ENCODE assay signal across 17 cellular contexts in the genomic region with DNA sequence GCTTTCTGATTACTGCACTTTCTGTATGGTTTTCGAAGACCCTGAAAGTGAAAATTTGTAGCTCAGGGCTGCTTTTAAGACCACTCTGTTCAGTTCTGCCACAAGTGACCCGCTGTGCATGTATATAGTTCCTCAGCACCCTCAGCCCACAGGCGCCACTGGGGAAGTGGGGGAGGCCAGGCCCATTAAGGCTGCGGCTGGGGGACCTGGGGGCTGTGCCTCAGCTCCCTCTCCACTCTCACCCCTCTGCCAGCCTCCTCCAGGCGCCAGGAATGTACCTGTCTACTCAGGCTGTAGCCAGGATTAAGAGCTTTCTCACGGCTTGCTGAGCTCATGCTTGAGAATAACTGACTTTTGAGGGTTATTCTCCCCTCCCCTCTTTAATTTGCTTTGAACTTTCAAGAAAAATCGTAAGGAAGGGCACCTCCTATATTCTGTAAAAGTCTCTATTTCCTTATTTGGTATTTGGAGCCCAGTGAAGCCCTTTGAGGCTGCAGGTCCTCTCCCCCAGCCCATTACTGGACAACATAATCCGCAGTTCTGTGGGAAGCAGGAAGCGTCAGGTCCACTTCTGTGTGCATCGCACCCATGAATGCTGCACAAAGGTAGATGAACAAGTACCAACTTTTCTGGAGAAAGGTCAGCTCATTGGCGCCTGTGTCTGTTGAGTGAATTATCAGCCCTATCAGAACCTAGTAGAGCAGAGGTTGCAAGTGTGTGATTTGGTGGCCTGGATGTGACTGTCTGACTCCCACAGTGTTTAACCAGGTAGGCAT. TPM values are rescaled to one million over a fixed set of nuclear protein-coding genes. Genes with fewer than 3 reads are reported as not detected.
"Had no signal": no experiment of that assay in that cellular context is flagged by ENCODE, and none has a peak within 500 bp of the region (broad histone marks: within the 10 kb centered on the region; RNA-seq: fewer than 3 reads in every experiment).

No MANE protein-coding gene starts in this region.

- H3K9me3 Mint-ChIP-seq: activated T-cell treated with anti-CD3 and anti-CD28 coated beads, Interleukin-2, amount 50 U/mL, for 4 hours; naive thymus-derived CD8-positive, alpha-beta T cell; stimulated activated memory B cell treated with anti-CD40 and anti-IgM and Interleukin-4, amounts not matched to agents 10 μg/mL and 1 μg/mL and 100 μg/mL, for 72 hours had no signal

- H3K9me3 ChIP-seq: gastrocnemius medialis, ovary, right lobe of liver, thoracic aorta had no signal

- DNase-seq: activated CD4-positive, alpha-beta T cell treated with anti-CD3 and anti-CD28 coated beads, Interleukin-2, amount 50 U/mL, for 4 hours; activated naive CD4-positive, alpha-beta T cell treated with anti-CD3 and anti-CD28 coated beads, Interleukin-2, amount 50 U/mL, for 16 hours; activated T-cell treated with anti-CD3 and anti-CD28 coated beads, Interleukin-2, amount 50 U/mL, for 4 hours; aorta; brain microvascular endothelial cell; cortex of kidney; gastrocnemius medialis; kidney; mesendoderm; naive thymus-derived CD8-positive, alpha-beta T cell; ovary; stimulated activated CD4-positive, alpha-beta T cell treated with anti-CD3 and anti-CD28 coated beads, Interleukin-4, amount 100 ng/mL, for 4 hours; SW 1271; T-helper 2 cell had no signal

- H3K4me3 Mint-ChIP-seq: activated T-cell treated with anti-CD3 and anti-CD28 coated beads, Interleukin-2, amount 50 U/mL, for 4 hours; naive thymus-derived CD8-positive, alpha-beta T cell; stimulated activated memory B cell treated with anti-CD40 and anti-IgM and Interleukin-4, amounts not matched to agents 10 μg/mL and 1 μg/mL and 100 μg/mL, for 72 hours had no signal

- H3K36me3 ChIP-seq: brain microvascular endothelial cell, gastrocnemius medialis, ovary, right lobe of liver, thoracic aorta had no signal

- ATAC-seq: activated T-cell treated with anti-CD3 and anti-CD28 coated beads, Interleukin-2, amount 50 U/mL, for 4 hours; gastrocnemius medialis; naive thymus-derived CD8-positive, alpha-beta T cell; right lobe of liver; stimulated activated memory B cell treated with anti-CD40 and anti-IgM and Interleukin-4, amounts not matched to agents 10 μg/mL and 1 μg/mL and 100 μg/mL, for 72 hours had no signal

- H3K36me3 Mint-ChIP-seq: naive thymus-derived CD8-positive, alpha-beta T cell; stimulated activated memory B cell treated with anti-CD40 and anti-IgM and Interleukin-4, amounts not matched to agents 10 μg/mL and 1 μg/mL and 100 μg/mL, for 72 hours had no signal

- H3K27me3 ChIP-seq: ovary, right lobe of liver had no signal

- H3K4me3 ChIP-seq: gastrocnemius medialis, ovary, right lobe of liver, thoracic aorta had no signal

- FAIRE-seq: kidney had no signal

- H3K27me3 Mint-ChIP-seq: stimulated activated memory B cell treated with anti-CD40 and anti-IgM and Interleukin-4, amounts not matched to agents 10 μg/mL and 1 μg/mL and 100 μg/mL, for 72 hours had no signal

- H3K27ac ChIP-seq: brain microvascular endothelial cell, gastrocnemius medialis, ovary, right lobe of liver, thoracic aorta had no signal

- H3K27ac Mint-ChIP-seq: stimulated activated memory B cell treated with anti-CD40 and anti-IgM and Interleukin-4, amounts not matched to agents 10 μg/mL and 1 μg/mL and 100 μg/mL, for 72 hours had no signal

- H3K4me1 Mint-ChIP-seq: stimulated activated memory B cell treated with anti-CD40 and anti-IgM and Interleukin-4, amounts not matched to agents 10 μg/mL and 1 μg/mL and 100 μg/mL, for 72 hours had no signal

RNA-seq across cellular contexts. Expression of gene GJA3, which starts 29.6 kb away (rescaled TPM):
- total RNA-seq: gastrocnemius medialis had no signal
